Comparison of ENCODE assay signal across 8 cellular contexts in genomic region chr18:21820035-21820810, GRCh38.
DNase-seq lines count a peak whose midpoint lies in the region; ATAC-seq and TF ChIP-seq lines count a peak whose summit lies in the region.

No MANE protein-coding gene starts in this region.

- H3K9me3 ChIP-seq in Peyer's patch (no peaks in the 10 kb centered on the region), tibial nerve (no peaks in the 10 kb centered on the region)

- H3K27ac ChIP-seq in Peyer's patch (no peak overlapping the region), tibial nerve (no peak overlapping the region)

- TF ChIP-seq CTCF in Peyer's patch (IDR thresholded peaks at IDR 0.05), result peak in 4 of 6 experiments; percentile 51 to 64 (median 64)
- peak; percentile 77 for TF ChIP-seq CTCF in fibroblast of the aortic adventitia (IDR thresholded peaks at IDR 0.05; ENCODE audit: insufficient read depth, low read length)
- peak in 4 of 5 experiments; percentile 24 to 42 (median 37) for TF ChIP-seq CTCF in tibial nerve (IDR thresholded peaks at IDR 0.05)

- no peak for TF ChIP-seq POLR2A in Peyer's patch (IDR thresholded peaks at IDR 0.05)
- no peak for TF ChIP-seq POLR2A in tibial nerve (IDR thresholded peaks at IDR 0.05)

- no peak for ATAC-seq in GM18858 (IDR thresholded peaks at IDR 0.05; ENCODE audit: unreplicated experiment)
- no peak for ATAC-seq in GM18861 (IDR thresholded peaks at IDR 0.05; ENCODE audit: unreplicated experiment)
- ATAC-seq in HG03439 (IDR thresholded peaks at IDR 0.05; ENCODE audit: unreplicated experiment), result no peak

- 59 to 60% methylated on average over 2 of the region's 2 CpGs for WGBS in tibial nerve, 2 donors

- H3K36me3 ChIP-seq in Peyer's patch, result peaks cover 0 to 24% (median 3%) of the 10 kb centered on the region in 3 donors
- H3K36me3 ChIP-seq in tibial nerve, result peaks cover 0 to 29% (median 0%) of the 10 kb centered on the region in 3 donors

- H3K4me1 ChIP-seq in Peyer's patch, result no peaks in the 10 kb centered on the region
- H3K4me1 ChIP-seq in tibial nerve, result no peaks in the 10 kb centered on the region

- DNase-seq in SKM-1 treated with dmso at 0.1 percent for 144 hours (lab: John Stamatoyannopoulos, UW; ENCODE audit: unreplicated experiment) (peak; percentile 7), SKM-1 (lab: John Stamatoyannopoulos, UW; ENCODE audit: unreplicated experiment) (no peak), Peyer's patch (no peak), fibroblast of the aortic adventitia (ENCODE audit: low read depth) (peak; percentile 52), tibial nerve (ENCODE audit: low spot score in 2 of 2) (no peak)

- no peak overlapping the region for H3K4me3 ChIP-seq in Peyer's patch
- H3K4me3 ChIP-seq in fibroblast of the aortic adventitia (ENCODE audit: low read depth, low read length), result no peak overlapping the region
- H3K4me3 ChIP-seq in tibial nerve, result no peak overlapping the region

- H3K27me3 ChIP-seq in Peyer's patch (no peaks in the 10 kb centered on the region), tibial nerve (no peaks in the 10 kb centered on the region)

- no peak for TF ChIP-seq EP300 in tibial nerve (IDR thresholded peaks at IDR 0.05)

Comparison
In these comparisons a context has a peak if more than half of its experiments do, and no peak if none do; other contexts are left out.
1. DNase-seq: peak in SKM-1 treated with dmso at 0.1 percent for 144 hours (single experiment) and fibroblast of the aortic adventitia (single experiment); none in SKM-1 (single experiment), Peyer's patch (0 of 3) and tibial nerve (0 of 2).
2. Peak in every context shown above with its lines, with median percentiles within 50 percentile points of each other: CTCF ChIP-seq.